Comparison of ENCODE assay signal across 1 cellular context in the genomic region with DNA sequence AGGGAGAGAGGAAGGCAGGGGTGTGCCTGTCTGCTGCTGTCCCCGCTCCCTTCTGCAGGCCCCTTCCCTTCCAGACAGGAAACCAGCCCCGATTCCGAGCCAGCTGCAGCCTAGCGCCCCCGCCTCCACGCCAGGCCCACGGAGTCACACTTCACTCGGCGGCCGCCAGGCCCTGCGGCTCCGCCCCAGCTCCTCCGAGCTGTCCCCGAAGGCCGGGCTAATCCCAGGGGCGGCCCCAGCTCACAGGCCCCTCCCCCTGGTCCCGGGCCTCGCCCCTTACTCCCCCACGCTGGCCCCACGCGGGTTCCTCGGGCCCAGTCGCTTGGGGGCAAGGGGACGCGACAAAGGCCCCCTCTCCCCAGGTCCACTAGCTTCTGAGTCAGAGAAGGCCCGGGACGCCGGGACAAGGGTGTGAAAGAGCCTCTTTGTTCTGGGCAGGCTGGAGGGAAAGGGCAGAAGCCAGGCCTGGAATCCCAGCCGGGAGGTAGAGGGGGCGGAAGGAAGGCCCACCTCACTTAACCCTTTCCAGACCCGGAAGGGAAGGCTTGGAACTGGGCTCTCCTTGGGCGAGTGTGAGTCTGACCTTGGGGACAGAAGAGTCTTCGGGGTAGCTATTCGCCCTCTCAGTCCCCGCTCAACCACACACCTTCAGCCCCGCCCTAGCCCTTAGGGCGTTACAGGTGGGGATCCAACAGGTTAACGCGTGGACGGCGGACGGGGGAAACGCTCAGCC.
TF ChIP-seq lines count a peak whose summit lies in the region.

No MANE protein-coding gene starts in this region.

TF ChIP-seq in WTC11, 78 proteins besides CTCF, POLR2A, EP300 and RAD21 (continued from another document):
- TF ChIP-seq ARID4B (CRISPR knock-in tag; IDR thresholded peaks at IDR 0.05; ENCODE audit: borderline replicate concordance) (no peak), KAT7 (CRISPR knock-in tag; IDR thresholded peaks at IDR 0.05; ENCODE audit: borderline replicate concordance) (0 out of 2 replicates have a peak, but pooled peaks have one; percentile 35), PRDM15 (CRISPR knock-in tag; IDR thresholded peaks at IDR 0.05) (peak; percentile 93), GABPB1 (CRISPR knock-in tag; IDR thresholded peaks at IDR 0.05) (peak; percentile 72), ERG (CRISPR knock-in tag; IDR thresholded peaks at IDR 0.05) (no peak), ELF4 (CRISPR knock-in tag; IDR thresholded peaks at IDR 0.05; ENCODE audit: low read depth) (0 out of 2 replicates have a peak, but pooled peaks have one; percentile 70)
- TF ChIP-seq, protein P1, sequence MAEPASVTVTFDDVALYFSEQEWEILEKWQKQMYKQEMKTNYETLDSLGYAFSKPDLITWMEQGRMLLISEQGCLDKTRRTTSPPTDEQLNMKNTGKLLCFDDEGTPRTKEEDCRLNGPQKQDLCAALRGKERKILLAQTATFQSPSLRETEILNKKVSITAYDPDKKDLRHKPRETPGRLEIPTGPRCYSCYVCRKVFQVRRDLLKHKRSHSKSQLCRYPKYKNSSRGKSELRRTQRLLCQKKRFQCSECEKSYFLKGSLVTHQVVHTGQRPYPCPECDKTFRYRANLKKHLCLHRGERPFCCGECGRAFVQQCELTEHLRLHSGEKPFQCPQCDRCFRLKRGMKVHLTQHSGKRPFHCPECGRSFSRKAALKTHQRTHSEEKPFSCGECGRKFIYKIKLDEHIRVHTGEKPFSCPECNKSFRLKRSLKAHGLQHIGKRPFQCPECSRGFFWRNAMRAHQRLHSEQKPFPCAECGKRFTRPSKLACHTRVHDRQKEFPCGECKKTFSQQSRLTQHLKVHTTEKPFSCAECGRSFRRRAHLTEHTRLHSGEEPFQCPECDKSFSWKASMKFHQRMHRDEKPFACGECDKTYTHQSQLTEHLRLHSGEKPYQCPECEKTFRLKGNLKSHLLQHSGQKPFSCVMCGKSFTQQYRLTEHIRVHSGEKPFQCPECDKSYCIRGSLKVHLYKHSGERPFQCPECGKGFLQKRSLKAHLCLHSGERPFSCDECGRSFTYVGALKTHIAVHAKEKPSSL (CRISPR knock-in tag; conservative IDR thresholded peaks at IDR 0.05) = no peak
